ENCODE assay signal across 23 cellular contexts in genomic region chr1:178046856-178047255, GRCh38. TPM values are rescaled to one million over a fixed set of nuclear protein-coding genes. Genes with fewer than 3 reads are reported as not detected.
A peak's percentile ranks its signal among the peaks of the same experiment; 100 is the strongest.
DNase-seq lines count a peak whose midpoint lies in the region; ATAC-seq and TF ChIP-seq lines count a peak whose summit lies in the region.
"Had no signal": no experiment of that assay in that cellular context is flagged by ENCODE, and none has a peak within 500 bp of the region (broad histone marks: within the 10 kb centered on the region; RNA-seq: fewer than 3 reads in every experiment).

No MANE protein-coding gene starts in this region.

- H3K27ac Mint-ChIP-seq in nephron = peak overlapping the region; percentile 13 to 46 (median 35)
- H3K27ac Mint-ChIP-seq: CD4-positive, alpha-beta memory T cell; IgD-negative memory B cell had no signal

- TF ChIP-seq CTCF in hepatocyte (IDR thresholded peaks at IDR 0.05; ENCODE audit: poor library complexity) (no peak), nephron (IDR thresholded peaks at IDR 0.05; ENCODE audit: unreplicated experiment in 3 of 3) (no peak), esophagus squamous epithelium (IDR thresholded peaks at IDR 0.05) (no peak)

- H3K4me3 ChIP-seq in hepatocyte (no peak overlapping the region), esophagus squamous epithelium (no peak overlapping the region)
- H3K4me3 ChIP-seq: BLaER1, HAP-1 had no signal

- peak; percentile 63 for ATAC-seq in HG02938 (IDR thresholded peaks at IDR 0.05; ENCODE audit: unreplicated experiment)
- no peak for ATAC-seq in HG02678 (IDR thresholded peaks at IDR 0.05; ENCODE audit: unreplicated experiment)
- ATAC-seq: Right ventricle myocardium inferior had no signal

- no peaks in the 10 kb centered on the region for H3K4me1 Mint-ChIP-seq in nephron
- H3K4me1 Mint-ChIP-seq: CD4-positive, alpha-beta memory T cell; IgD-negative memory B cell had no signal

- H3K4me1 ChIP-seq in hepatocyte (ENCODE audit: insufficient read depth) (peaks cover 4% of the 10 kb centered on the region), esophagus squamous epithelium (peaks cover 0 to 19% (median 7%) of the 10 kb centered on the region in 3 donors)
- H3K4me1 ChIP-seq: BLaER1 had no signal

- peak overlapping the region; percentile 20 for H3K27ac ChIP-seq in hepatocyte
- H3K27ac ChIP-seq in esophagus squamous epithelium = no peak overlapping the region
- H3K27ac ChIP-seq: BLaER1 had no signal

- H3K27me3 Mint-ChIP-seq in nephron (ENCODE audit: low read depth) = peaks cover 6% of the 10 kb centered on the region
- H3K27me3 Mint-ChIP-seq: IgD-negative memory B cell had no signal

- TF ChIP-seq POLR2A in esophagus squamous epithelium (IDR thresholded peaks at IDR 0.05) = no peak

- no peaks in the 10 kb centered on the region for H3K36me3 Mint-ChIP-seq in nephron (ENCODE audit: low read depth)
- H3K36me3 Mint-ChIP-seq: CD4-positive, alpha-beta memory T cell; IgD-negative memory B cell had no signal

- H3K9me3 Mint-ChIP-seq in nephron = no peaks in the 10 kb centered on the region
- H3K9me3 Mint-ChIP-seq: IgD-negative memory B cell had no signal

- no peaks in the 10 kb centered on the region for H3K9me2 ChIP-seq in hepatocyte (replicated peaks; ENCODE audit: insufficient read depth)

- H3K9me3 ChIP-seq in hepatocyte (ENCODE audit: low read depth) (no peaks in the 10 kb centered on the region), esophagus squamous epithelium (peaks cover 0 to 7% (median 0%) of the 10 kb centered on the region in 3 donors)
- H3K9me3 ChIP-seq: Caco-2, HAP-1 had no signal

- no peak overlapping the region for H2AFZ ChIP-seq in hepatocyte

- no peaks in the 10 kb centered on the region for H3K79me2 ChIP-seq in hepatocyte

- H3K36me3 ChIP-seq in hepatocyte (replicated peaks; ENCODE audit: insufficient read depth, low read depth) (no peaks in the 10 kb centered on the region), esophagus squamous epithelium (no peaks in the 10 kb centered on the region)
- H3K36me3 ChIP-seq: BLaER1, HAP-1 had no signal

- intact Hi-C loops in esophagus squamous epithelium (cut with DNase I) = no loop called here

- H3K27me3 ChIP-seq in hepatocyte (no peaks in the 10 kb centered on the region), esophagus squamous epithelium (no peaks in the 10 kb centered on the region)
- H3K27me3 ChIP-seq: BLaER1 had no signal

- H3K4me3 Mint-ChIP-seq in nephron = no peak overlapping the region
- H3K4me3 Mint-ChIP-seq: CD4-positive, alpha-beta memory T cell; IgD-negative memory B cell had no signal

- in situ Hi-C loops in ACHN (cut with HindIII; ENCODE audit: low pct_ligation_motif_present, low pct_unique_long_range_greater_than_20kb, low sequenced_read_pairs) = no loop called here

- DNase-seq in ACHN (peak; percentile 75), hepatocyte (ENCODE audit: low spot score) (no peak), AG08395 (ENCODE audit: low spot score) (no peak), esophagus squamous epithelium (lab: John Stamatoyannopoulos, UW) (no peak), DMS53 (lab: John Stamatoyannopoulos, UW) (no peak)
- DNase-seq: Caco-2; CD4-positive, alpha-beta memory T cell; GDM1; MV-4-11; NCI-H1105 treated with DMSO at 0.1 percent for 48 hours; NCI-H2081 treated with DMSO at 0.1 percent for 48 hours; NCI-H2171 treated with DMSO at 0.1 percent for 48 hours; NCI-H524 treated with DMSO at 0.1 percent for 48 hours; NCI-H82; OCI-M1; SW 1271 had no signal

- peak overlapping the region; percentile 3 for H3K4me2 ChIP-seq in hepatocyte
- H3K4me2 ChIP-seq: BLaER1 had no signal

- no peaks in the 10 kb centered on the region for H4K20me1 ChIP-seq in hepatocyte (ENCODE audit: insufficient read depth, poor library complexity, severe bottlenecking)
- H4K20me1 ChIP-seq: BLaER1 had no signal

RNA-seq across cellular contexts. Expression of gene RASAL2, which starts 47.0 kb away (rescaled TPM):
- total RNA-seq in hepatocyte = 23.8 and 24.0 TPM in 2 replicates
- 8.7 and 14.5 TPM in 2 replicates for polyA plus RNA-seq in hepatocyte
- total RNA-seq in esophagus squamous epithelium = 10 to 100 TPM; 20.4 to 29.8 (median 25.5) TPM
- polyA plus RNA-seq: CD4-positive, alpha-beta memory T cell had no signal
